In genomic region chr2:37323176-37323575, GRCh38 we compare ENCODE assay signal across 10 cellular contexts. TPM values are rescaled to one million over a fixed set of nuclear protein-coding genes. Genes with fewer than 3 reads are reported as not detected.
DNase-seq lines count a peak whose midpoint lies in the region; ATAC-seq, FAIRE-seq and TF ChIP-seq lines count a peak whose summit lies in the region.
"Had no signal": no experiment of that assay in that cellular context is flagged by ENCODE, and none has a peak within 500 bp of the region (broad histone marks: within the 10 kb centered on the region; RNA-seq: fewer than 3 reads in every experiment).

No MANE protein-coding gene starts in this region.

- no peaks in the 10 kb centered on the region for H3K27me3 Mint-ChIP-seq in mesothelial cell of epicardium (ENCODE audit: low read depth)

- intact Hi-C loops in left ventricle myocardium inferior (cut with micrococcal nuclease) (no loop called here), left ventricle myocardium superior (cut with micrococcal nuclease) (no loop called here), mucosa of descending colon (cut with DNase I, micrococcal nuclease) (no loop called here)

- H3K36me3 ChIP-seq in left ventricle myocardium inferior (no peaks in the 10 kb centered on the region), mucosa of descending colon (ENCODE audit: low read depth) (no peaks in the 10 kb centered on the region)

- H3K27me3 ChIP-seq in left ventricle myocardium inferior (ENCODE audit: low read depth): no peaks in the 10 kb centered on the region

- H3K4me3 Mint-ChIP-seq in mesothelial cell of epicardium: peak overlapping the region; percentile 98

- no peak for DNase-seq in left ventricle myocardium inferior
- no peak for DNase-seq in left ventricle myocardium superior
- DNase-seq in astrocyte of the hippocampus (ENCODE audit: low read depth, low spot score): peak; percentile 20
- DNase-seq in mesothelial cell of epicardium (ENCODE audit: low spot score in 2 of 2, unreplicated experiment in 2 of 2): no peak
- no peak for DNase-seq in RCC 7860 (ENCODE audit: low spot score)
- no peak for DNase-seq in mucosa of descending colon

- H3K27ac ChIP-seq in left ventricle myocardium inferior (replicated peaks): peak overlapping the region; percentile 93

- H3K4me1 Mint-ChIP-seq in mesothelial cell of epicardium: peaks cover 54% of the 10 kb centered on the region

- no peak for ATAC-seq in left ventricle myocardium superior
- ATAC-seq in GM19455 (IDR thresholded peaks at IDR 0.05; ENCODE audit: unreplicated experiment): no peak
- ATAC-seq in HG02981 (IDR thresholded peaks at IDR 0.05; ENCODE audit: unreplicated experiment): no peak
- ATAC-seq in mucosa of descending colon: no peak

- H3K9me3 Mint-ChIP-seq in mesothelial cell of epicardium: no peaks in the 10 kb centered on the region

- no peak for FAIRE-seq in RCC 7860 (lab: Jason Lieb, UNC)
- FAIRE-seq: GM18507 had no signal

- H3K9me3 ChIP-seq in left ventricle myocardium inferior (replicated peaks) (no peaks in the 10 kb centered on the region), mucosa of descending colon (no peaks in the 10 kb centered on the region)

- no peak for TF ChIP-seq CTCF in left ventricle myocardium inferior (IDR thresholded peaks at IDR 0.05; ENCODE audit: borderline replicate concordance)
- no peak for TF ChIP-seq CTCF in mesothelial cell of epicardium (IDR thresholded peaks at IDR 0.05; ENCODE audit: unreplicated experiment)
- TF ChIP-seq CTCF in mucosa of descending colon (IDR thresholded peaks at IDR 0.05): no peak

- H3K4me3 ChIP-seq in left ventricle myocardium inferior: peak overlapping the region; percentile 89
- no peak overlapping the region for H3K4me3 ChIP-seq in mucosa of descending colon

- H3K4me1 ChIP-seq in left ventricle myocardium inferior (peaks cover 60% of the 10 kb centered on the region), mucosa of descending colon (ENCODE audit: low read depth) (peaks cover 18% of the 10 kb centered on the region)

- H3K27ac Mint-ChIP-seq in mesothelial cell of epicardium: peak overlapping the region; percentile 98

- H3K36me3 Mint-ChIP-seq in mesothelial cell of epicardium: no peaks in the 10 kb centered on the region

RNA-seq across cellular contexts. Expression of gene PRKD3, which starts 1.5 kb away (rescaled TPM):
- 14.8 TPM for total RNA-seq in left ventricle myocardium inferior
- total RNA-seq in left ventricle myocardium superior: 12.8 TPM
- 65.5 to 67.3 TPM (median 66.9 TPM) in 3 replicates for total RNA-seq in mesothelial cell of epicardium
- total RNA-seq in mucosa of descending colon: 10 to 100 TPM; 16.0 to 50.1 (median 19.7) TPM

RNA-seq across cellular contexts. Expression of gene QPCT, which starts 21.3 kb away (rescaled TPM):
- total RNA-seq in left ventricle myocardium inferior: 2.0 TPM
- total RNA-seq in left ventricle myocardium superior: 0.77 TPM
- total RNA-seq in mesothelial cell of epicardium: 0.16 to 0.45 TPM (median 0.36 TPM) in 3 replicates
- total RNA-seq in mucosa of descending colon: 10 to 100 TPM in 1 of 3 donors, 1 to 10 TPM in 2; 4.3 to 15.8 (median 6.8) TPM
- total RNA-seq: T-helper 2 cell treated with Interferon-gamma antibody and Interleukin-4, amounts not matched to agents 100 ng/mL and 5 ng/mL, for 36 hours had no signal
